8 cellular contexts compared by ENCODE assay signal in genomic region chr20:63657260-63657936, GRCh38. TPM values are rescaled to one million over a fixed set of nuclear protein-coding genes. Genes with fewer than 3 reads are reported as not detected.
DNase-seq lines count a peak whose midpoint lies in the region; ATAC-seq and TF ChIP-seq lines count a peak whose summit lies in the region.

No MANE protein-coding gene starts in this region.

- peaks cover 5 to 20% (median 12%) of the 10 kb centered on the region in 3 donors for H3K27me3 Mint-ChIP-seq in CD14-positive monocyte (ENCODE audit: low read depth in 3 of 3)
- no peaks in the 10 kb centered on the region for H3K27me3 Mint-ChIP-seq in activated naive CD8-positive, alpha-beta T cell

- H3K27ac ChIP-seq in layer of hippocampus (ENCODE audit: low read depth, low read length) (peak overlapping the region; percentile 95), tibial artery (peak overlapping the region; percentile 81 to 86)

- peaks cover 0 to 49% (median 37%) of the 10 kb centered on the region in 4 donors for H3K4me1 ChIP-seq in tibial artery

- peaks cover 0 to 1% (median 0%) of the 10 kb centered on the region in 7 donors for H3K9me3 Mint-ChIP-seq in CD14-positive monocyte
- no peaks in the 10 kb centered on the region for H3K9me3 Mint-ChIP-seq in activated naive CD8-positive, alpha-beta T cell (ENCODE audit: low read depth)

- peaks cover 0 to 22% (median 12%) of the 10 kb centered on the region in 3 donors for H3K36me3 ChIP-seq in tibial artery

- H3K9me3 ChIP-seq in tibial artery = no peaks in the 10 kb centered on the region

- peak overlapping the region in 4 of 7 donors; percentile 90 to 98 (median 96) for H3K27ac Mint-ChIP-seq in CD14-positive monocyte
- H3K27ac Mint-ChIP-seq in activated naive CD8-positive, alpha-beta T cell = peak overlapping the region; percentile 94

- intact Hi-C loops in CD14-positive monocyte (cut with micrococcal nuclease) = loop anchor here (5.0 kb wide), 2 partner anchors 50 to 85 kb away; partner anchors contain the start of genes ARFRP1 (in 1 of the 2) and ZGPAT (in 1 of the 2)
- intact Hi-C loops in tibial artery (cut with DNase I; ENCODE audit: low total_unique reads) = loop anchor here (5.0 to 10.0 kb wide), 2 partner anchors 50 to 77 kb away; partner anchors contain the start of genes ARFRP1, LIME1, SLC2A4RG and ZGPAT

- H3K4me3 Mint-ChIP-seq in CD14-positive monocyte = peak overlapping the region; percentile 95 to 96
- H3K4me3 Mint-ChIP-seq in activated naive CD8-positive, alpha-beta T cell = peak overlapping the region; percentile 97

- DNase-seq in CD14-positive monocyte (ENCODE audit: low spot score) = no peak
- DNase-seq in tibial artery = no peak
- DNase-seq in NCI-H2081 treated with DMSO at 0.1 percent for 48 hours (lab: John Stamatoyannopoulos, UW) = no peak
- no peak for DNase-seq in DMS79 (lab: John Stamatoyannopoulos, UW)
- DNase-seq in 8988T = no peak

- H3K4me1 Mint-ChIP-seq in CD14-positive monocyte = peaks cover 35% of the 10 kb centered on the region
- peaks cover 27% of the 10 kb centered on the region for H3K4me1 Mint-ChIP-seq in activated naive CD8-positive, alpha-beta T cell (ENCODE audit: low read depth)

- no peaks in the 10 kb centered on the region for H3K27me3 ChIP-seq in layer of hippocampus (ENCODE audit: control insufficient read depth, insufficient read depth, low read length)
- peaks cover 0 to 9% of the 10 kb centered on the region in 2 donors for H3K27me3 ChIP-seq in tibial artery

- TF ChIP-seq CTCF in CD14-positive monocyte (IDR thresholded peaks at IDR 0.05) (no peak), tibial artery (IDR thresholded peaks at IDR 0.05) (no peak)

- peak overlapping the region; percentile 64 to 76 for H3K4me3 ChIP-seq in tibial artery

- peaks cover 21 to 24% of the 10 kb centered on the region in 2 donors for H3K36me3 Mint-ChIP-seq in CD14-positive monocyte
- H3K36me3 Mint-ChIP-seq in activated naive CD8-positive, alpha-beta T cell = no peaks in the 10 kb centered on the region

- ATAC-seq in HG02678 (IDR thresholded peaks at IDR 0.05; ENCODE audit: unreplicated experiment) = peak; percentile 1

RNA-seq across cellular contexts. Expression of gene RTEL1, which starts 0.7 kb away (rescaled TPM):
- polyA plus RNA-seq in CD14-positive monocyte = 1 to 10 TPM; 1.0 to 4.8 TPM

RNA-seq across cellular contexts. Expression of gene STMN3, which starts 4.2 kb away (rescaled TPM):
- under 1 TPM; 0.10 to 0.15 TPM for polyA plus RNA-seq in CD14-positive monocyte

RNA-seq across cellular contexts. Expression of gene GMEB2, which starts 30.5 kb away (rescaled TPM):
- 1 to 10 TPM; 2.7 to 3.8 TPM for polyA plus RNA-seq in CD14-positive monocyte

RNA-seq across cellular contexts. Expression of gene TNFRSF6B, which starts 39.1 kb away (rescaled TPM):
- not detected for polyA plus RNA-seq in CD14-positive monocyte

RNA-seq across cellular contexts. Expression of gene ARFRP1, which starts 50.4 kb away (rescaled TPM):
- 10 to 100 TPM; 18.2 to 20.7 TPM for polyA plus RNA-seq in CD14-positive monocyte
